28 cellular contexts compared by ENCODE assay signal in the genomic region with DNA sequence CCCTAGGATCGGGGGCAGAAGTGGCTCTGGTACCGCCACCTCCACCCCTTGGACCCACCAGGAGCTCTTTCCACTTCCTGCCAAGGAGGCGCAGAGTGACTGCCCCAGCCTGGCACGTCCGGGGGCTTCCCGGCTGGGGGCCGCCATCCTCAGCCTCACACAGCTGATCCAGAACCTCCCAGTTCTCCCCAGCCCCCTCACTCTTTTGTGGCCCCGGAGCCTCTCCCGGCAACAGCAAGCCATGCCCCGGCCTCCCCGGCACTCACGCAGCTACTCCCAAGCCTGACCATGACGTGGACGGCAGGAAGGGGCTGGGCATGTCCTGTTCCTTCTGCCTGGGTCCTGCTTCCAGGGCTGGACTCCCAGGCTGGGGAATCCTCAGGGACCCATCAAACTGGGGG. TPM values are rescaled to one million over a fixed set of nuclear protein-coding genes. Genes with fewer than 3 reads are reported as not detected.
DNase-seq lines count a peak whose midpoint lies in the region; ATAC-seq and TF ChIP-seq lines count a peak whose summit lies in the region.
"Had no signal": no experiment of that assay in that cellular context is flagged by ENCODE, and none has a peak within 500 bp of the region (broad histone marks: within the 10 kb centered on the region; RNA-seq: fewer than 3 reads in every experiment).

No MANE protein-coding gene starts in this region.

- DNase-seq in Right ventricle myocardium superior (peak; percentile 38), Right ventricle myocardium inferior (ENCODE audit: missing footprints) (no peak), WTC11 (ENCODE audit: low spot score) (peak; percentile 9), left lung (peak; percentile 30 to 54), transverse colon (peak; percentile 8), caudate nucleus (lab: John Stamatoyannopoulos, UW) (no peak)
- DNase-seq in activated CD8-positive, alpha-beta memory T cell treated with anti-CD3 and anti-CD28 coated beads, Interleukin-2, amount 50 U/mL, for 4 hours: no peak
- DNase-seq: activated CD4-positive, alpha-beta T cell treated with anti-CD3 and anti-CD28 coated beads for 4 hours; activated CD8-positive, alpha-beta T cell treated with anti-CD3 and anti-CD28 coated beads, Interleukin-2, amount 10 ng/mL, durations not matched to agents 7 days and 5 days; CD8-positive, alpha-beta T cell; Karpas-422; naive thymus-derived CD8-positive, alpha-beta T cell; NCI-H2029 treated with DMSO at 0.1 percent for 48 hours; SIG-M5; stimulated activated CD4-positive, alpha-beta T cell treated with anti-CD3 and anti-CD28 coated beads, Interleukin-1b, Interleukin-23, amount 100 ng/mL, for 48 hours; stimulated activated CD8-positive, alpha-beta memory T cell treated with anti-CD3 and anti-CD28 coated beads, Interleukin-4, amount 100 ng/mL, for 48 hours; uterus had no signal

- whole genome bisulfite sequencing in transverse colon (ENCODE audit: low coverage in 1 of 2), 2 donors: 58% methylated on average over 14 of the region's 14 CpGs; no CpG with 5 or more reads in 1 of the 2 donors

- H3K9me3 ChIP-seq in left lung (no peaks in the 10 kb centered on the region), transverse colon (no peaks in the 10 kb centered on the region)
- H3K9me3 ChIP-seq: gastroesophageal sphincter, thoracic aorta, uterus had no signal

- no peaks in the 10 kb centered on the region; the same call in 1 of the 2 replicates for H3K27me3 Mint-ChIP-seq in WTC11 (ENCODE audit: low read depth)
- H3K27me3 Mint-ChIP-seq: stimulated activated naive CD8-positive, alpha-beta T cell treated with anti-CD3 and anti-CD28 coated beads, Interleukin-15, Interleukin-2, amounts not matched to agents 100 ng/mL and 50 ng/mL, for 24 hours had no signal

- H3K27ac ChIP-seq in left lung: no peak overlapping the region
- no peak overlapping the region for H3K27ac ChIP-seq in transverse colon
- H3K27ac ChIP-seq in caudate nucleus (ENCODE audit: low read depth, low read length): no peak overlapping the region
- H3K27ac ChIP-seq: gastroesophageal sphincter, PC-9, thoracic aorta, uterus had no signal

- no peak overlapping the region for H3K27ac Mint-ChIP-seq in WTC11
- H3K27ac Mint-ChIP-seq: activated CD8-positive, alpha-beta T cell treated with anti-CD3 and anti-CD28 coated beads, Interleukin-2, amount 10 ng/mL, durations not matched to agents 7 days and 5 days; activated naive CD4-positive, alpha-beta T cell treated with anti-CD3 and anti-CD28 coated beads, Interleukin-2, amount 50 U/mL, for 72 hours; activated T-helper 17 cell treated with anti-CD3 and anti-CD28 coated beads, Interleukin-2, amount 50 U/mL, for 72 hours; CD8-positive, alpha-beta T cell; naive thymus-derived CD8-positive, alpha-beta T cell; stimulated activated naive CD8-positive, alpha-beta T cell treated with anti-CD3 and anti-CD28 coated beads, Interleukin-15, Interleukin-2, amounts not matched to agents 100 ng/mL and 50 ng/mL, for 24 hours; T-helper 2 cell treated with Interferon-gamma antibody and Interleukin-4, amounts not matched to agents 5 μg/mL and 100 μg/mL, for 36 hours had no signal

- ATAC-seq in Right ventricle myocardium superior (ENCODE audit: poor library complexity) (peak; percentile 9), Right ventricle myocardium inferior (no peak), WTC11 (no peak), left lung (no peak), HG03442 (IDR thresholded peaks at IDR 0.05; ENCODE audit: unreplicated experiment) (no peak)
- ATAC-seq: activated CD8-positive, alpha-beta T cell treated with anti-CD3 and anti-CD28 coated beads, Interleukin-2, amount 10 ng/mL, durations not matched to agents 7 days and 5 days; activated naive CD4-positive, alpha-beta T cell treated with anti-CD3 and anti-CD28 coated beads, Interleukin-2, amount 50 U/mL, for 72 hours; activated T-helper 17 cell treated with anti-CD3 and anti-CD28 coated beads, Interleukin-2, amount 50 U/mL, for 72 hours; CD8-positive, alpha-beta T cell; GM12878; naive thymus-derived CD8-positive, alpha-beta T cell had no signal

- CTCF ChIA-PET in WTC11 (lab: Charles Lee): interaction anchor here (1.0 to 2.0 kb wide), 6 partner anchors 16 to 178 kb away, joined by 3 to 15 read pairs (median 4); no protein-coding TSS in a partner anchor

- peaks cover 26% of the 10 kb centered on the region for H3K4me1 Mint-ChIP-seq in WTC11

- no peaks in the 10 kb centered on the region for H3K36me3 ChIP-seq in left lung
- no peaks in the 10 kb centered on the region for H3K36me3 ChIP-seq in transverse colon
- H3K36me3 ChIP-seq: gastroesophageal sphincter, thoracic aorta, uterus had no signal

- POLR2A ChIA-PET in WTC11 (lab: Charles Lee): no interaction called here

- no peak for TF ChIP-seq EP300 in transverse colon (IDR thresholded peaks at IDR 0.05; ENCODE audit: low read depth)

- TF ChIP-seq POLR2A in transverse colon (IDR thresholded peaks at IDR 0.05): no peak

- H3K27me3 ChIP-seq in left lung (peaks cover 0 to 39% of the 10 kb centered on the region in 2 donors), transverse colon (peaks cover 54% of the 10 kb centered on the region)
- H3K27me3 ChIP-seq: uterus had no signal

- TF ChIP-seq CTCF in WTC11 (IDR thresholded peaks at IDR 0.05): no peak
- no peak for TF ChIP-seq CTCF in left lung (IDR thresholded peaks at IDR 0.05)
- TF ChIP-seq CTCF in transverse colon (IDR thresholded peaks at IDR 0.05): no peak

- in situ Hi-C loops in transverse colon (cut with MboI; ENCODE audit: low pct_ligation_motif_present in 1 of 4, low pct_unique_long_range_greater_than_20kb in 1 of 4, low sequenced_read_pairs in 3 of 4): no loop called here

- peaks cover 6 to 26% of the 10 kb centered on the region in 2 donors for H3K4me1 ChIP-seq in left lung
- H3K4me1 ChIP-seq in transverse colon: peaks cover 0 to 16% (median 8%) of the 10 kb centered on the region in 4 donors
- H3K4me1 ChIP-seq: uterus had no signal

- H3K4me3 ChIP-seq in left lung (no peak overlapping the region), transverse colon (no peak overlapping the region)
- H3K4me3 ChIP-seq: gastroesophageal sphincter, GM12878, PC-9, thoracic aorta, uterus had no signal

- H3K36me3 Mint-ChIP-seq in WTC11: no peaks in the 10 kb centered on the region
- H3K36me3 Mint-ChIP-seq: activated naive CD4-positive, alpha-beta T cell treated with anti-CD3 and anti-CD28 coated beads, Interleukin-2, amount 50 U/mL, for 72 hours; CD8-positive, alpha-beta T cell; naive thymus-derived CD8-positive, alpha-beta T cell had no signal

- intact Hi-C loops in Right ventricle myocardium superior (cut with DNase I) (no loop called here), Right ventricle myocardium inferior (cut with DNase I) (no loop called here), left lung (cut with DNase I) (no loop called here), transverse colon (cut with DNase I; ENCODE audit: low total_unique reads) (no loop called here)

- no peaks in the 10 kb centered on the region for H3K9me3 Mint-ChIP-seq in WTC11
- H3K9me3 Mint-ChIP-seq: activated naive CD4-positive, alpha-beta T cell treated with anti-CD3 and anti-CD28 coated beads, Interleukin-2, amount 50 U/mL, for 72 hours; activated T-helper 17 cell treated with anti-CD3 and anti-CD28 coated beads, Interleukin-2, amount 50 U/mL, for 72 hours; CD8-positive, alpha-beta T cell; naive thymus-derived CD8-positive, alpha-beta T cell; stimulated activated naive CD8-positive, alpha-beta T cell treated with anti-CD3 and anti-CD28 coated beads, Interleukin-15, Interleukin-2, amounts not matched to agents 100 ng/mL and 50 ng/mL, for 24 hours; T-helper 2 cell treated with Interferon-gamma antibody and Interleukin-4, amounts not matched to agents 5 μg/mL and 100 μg/mL, for 36 hours had no signal

- no peak overlapping the region for H3K4me3 Mint-ChIP-seq in WTC11
- H3K4me3 Mint-ChIP-seq: activated CD8-positive, alpha-beta T cell treated with anti-CD3 and anti-CD28 coated beads, Interleukin-2, amount 10 ng/mL, durations not matched to agents 7 days and 5 days; activated T-helper 17 cell treated with anti-CD3 and anti-CD28 coated beads, Interleukin-2, amount 50 U/mL, for 72 hours; CD8-positive, alpha-beta T cell; naive thymus-derived CD8-positive, alpha-beta T cell; stimulated activated naive CD8-positive, alpha-beta T cell treated with anti-CD3 and anti-CD28 coated beads, Interleukin-15, Interleukin-2, amounts not matched to agents 100 ng/mL and 50 ng/mL, for 24 hours; T-helper 2 cell treated with Interferon-gamma antibody and Interleukin-4, amounts not matched to agents 5 μg/mL and 100 μg/mL, for 36 hours had no signal

TF ChIP-seq in WTC11, 78 proteins besides CTCF, POLR2A, EP300 and RAD21 (continues in another document):
- TF ChIP-seq ZMAT4 (CRISPR knock-in tag; IDR thresholded peaks at IDR 0.05) (no peak), TCF7 (CRISPR knock-in tag; IDR thresholded peaks at IDR 0.05; ENCODE audit: low read depth) (no peak), ATF1 (CRISPR knock-in tag; IDR thresholded peaks at IDR 0.05) (no peak), NFATC4 (CRISPR knock-in tag; IDR thresholded peaks at IDR 0.05) (no peak), IRF1 (CRISPR knock-in tag; IDR thresholded peaks at IDR 0.05) (no peak)

RNA-seq across cellular contexts. Expression of gene TP73, which starts 17.1 kb away (rescaled TPM):
- total RNA-seq in Right ventricle myocardium superior (not detected), Right ventricle myocardium inferior (0.14 TPM), WTC11 (2021) (5.7 to 6.4 TPM (median 5.8 TPM) in 3 replicates), left lung (1 to 10 TPM; 1.8 to 2.7 TPM), transverse colon (under 1 TPM in 2 of 4 donors, not detected in 2; 0.20 to 0.32 TPM)
- total RNA-seq: CD8-positive, alpha-beta T cell; fibroblast of lung; naive thymus-derived CD8-positive, alpha-beta T cell; omental fat pad; thoracic aorta had no signal

RNA-seq across cellular contexts. Expression of gene WRAP73, which starts 19.5 kb away (rescaled TPM):
- 10.0 TPM for total RNA-seq in Right ventricle myocardium superior
- total RNA-seq in Right ventricle myocardium inferior: 14.6 TPM
- total RNA-seq in WTC11 (2021): 33.8 to 39.2 TPM (median 34.7 TPM) in 3 replicates
- 10 to 100 TPM; 20.2 to 23.1 TPM for total RNA-seq in left lung
- total RNA-seq in transverse colon: 10 to 100 TPM; 19.7 to 30.4 (median 25.5) TPM

RNA-seq across cellular contexts. Expression of gene TPRG1L, which starts 44.6 kb away (rescaled TPM):
- total RNA-seq in Right ventricle myocardium superior (47.0 TPM), Right ventricle myocardium inferior (46.1 TPM), WTC11 (2021) (20.9 to 22.3 TPM (median 20.9 TPM) in 3 replicates), left lung (10 to 100 TPM; 42.5 to 42.9 TPM), transverse colon (10 to 100 TPM; 24.5 to 86.8 (median 56.0) TPM)

RNA-seq across cellular contexts. Expression of gene MEGF6, which starts 58.1 kb away (rescaled TPM):
- total RNA-seq in Right ventricle myocardium superior: 7.3 TPM
- 7.0 TPM for total RNA-seq in Right ventricle myocardium inferior
- total RNA-seq in WTC11 (2021): 24.9 to 32.4 TPM (median 27.2 TPM) in 3 replicates
- 100 to 1,000 TPM in 1 of 2 donors, 10 to 100 TPM in 1; 40.6 to 108 TPM for total RNA-seq in left lung
- total RNA-seq in transverse colon: 10 to 100 TPM in 2 of 4 donors, 1 to 10 TPM in 2; 4.1 to 27.1 (median 11.4) TPM

Comparison
In these comparisons a context has a peak if more than half of its experiments do, and no peak if none do; other contexts are left out.
1. DNase-seq: peak in Right ventricle myocardium superior (single experiment), WTC11 (single experiment), left lung (2 of 2) and transverse colon (single experiment); none in Right ventricle myocardium inferior (single experiment), activated CD8-positive, alpha-beta memory T cell treated with anti-CD3 and anti-CD28 coated beads, Interleukin-2, amount 50 U/mL, for 4 hours (single experiment) and caudate nucleus (0 of 61).